ENCODE assay signal across 10 cellular contexts in the genomic region with DNA sequence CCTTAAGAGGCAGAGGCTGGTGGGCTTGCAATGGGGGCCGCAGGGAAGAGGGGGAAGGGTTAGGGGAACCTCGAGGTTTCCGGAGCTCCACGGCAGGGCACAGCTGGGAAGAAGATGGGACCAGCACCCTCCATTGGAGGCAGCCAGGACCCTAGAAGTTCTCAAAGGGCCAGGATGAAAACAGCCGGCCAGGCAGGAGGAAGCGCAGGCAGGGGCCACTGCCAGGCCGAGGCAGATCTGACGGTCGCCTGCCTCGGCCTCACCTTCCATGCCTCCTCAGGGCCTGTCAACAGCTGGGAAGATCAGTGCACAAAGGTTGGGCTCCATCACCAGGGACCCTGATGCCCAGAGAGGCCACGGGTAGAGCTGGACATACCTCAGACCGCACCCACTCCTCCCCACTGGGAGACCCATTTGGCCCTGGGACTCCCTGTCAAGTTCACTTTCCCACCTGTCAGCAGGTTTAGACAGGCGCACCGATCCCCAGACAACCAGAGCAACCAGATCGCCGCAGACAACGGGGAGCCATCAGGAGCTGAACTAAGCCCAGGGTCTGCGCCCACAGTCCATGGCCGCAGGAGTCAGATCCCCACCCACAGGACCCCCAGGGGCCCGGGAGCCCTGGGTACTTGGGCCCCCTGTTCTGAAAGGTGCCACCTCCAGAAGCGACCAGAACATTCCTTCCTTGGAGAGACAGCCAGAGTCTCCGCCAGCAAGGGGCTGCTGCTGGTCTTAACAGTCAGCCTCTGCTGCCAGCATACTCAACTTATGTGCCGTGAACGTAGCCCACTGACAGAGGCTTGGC. TPM values are rescaled to one million over a fixed set of nuclear protein-coding genes. Genes with fewer than 3 reads are reported as not detected.
DNase-seq lines count a peak whose midpoint lies in the region; ATAC-seq, FAIRE-seq and TF ChIP-seq lines count a peak whose summit lies in the region.
"Had no signal": no experiment of that assay in that cellular context is flagged by ENCODE, and none has a peak within 500 bp of the region (broad histone marks: within the 10 kb centered on the region; RNA-seq: fewer than 3 reads in every experiment).

No MANE protein-coding gene starts in this region.

- peaks cover 4% of the 10 kb centered on the region for H3K36me3 Mint-ChIP-seq in CD4-positive, alpha-beta T cell (ENCODE audit: low read depth)
- peaks cover 3% of the 10 kb centered on the region for H3K36me3 Mint-ChIP-seq in nephron (ENCODE audit: low read depth)

- POLR2A ChIA-PET in CD4-positive, alpha-beta T cell (lab: Charles Lee) = interaction anchor here (1.8 kb wide), 1 partner anchor 8 kb away, joined by 5 read pairs; no protein-coding TSS in a partner anchor
- POLR2A ChIA-PET in K562 (lab: Yijun Ruan, JAX) = interaction anchor here (0.8 to 2.0 kb wide), 4 partner anchors 10 to 234 kb away, joined by 3 to 6 read pairs (median 3); no protein-coding TSS in a partner anchor

- H3K9ac ChIP-seq in K562 (ENCODE audit: insufficient read depth in 1 of 2, low read depth in 2 of 2, low read length in 2 of 2) = peak overlapping the region; percentile 78 to 96; a peak in 3 of 4 replicates

- no peaks in the 10 kb centered on the region for H3K27me3 ChIP-seq in CD4-positive, alpha-beta T cell (ENCODE audit: control insufficient read depth, insufficient read depth, low read length)
- no peaks in the 10 kb centered on the region for H3K27me3 ChIP-seq in K562 (ENCODE audit: control insufficient read depth in 2 of 2, insufficient read depth in 2 of 2, low read length in 2 of 2)

- 87% methylated on average over 23 of the region's 24 CpGs for WGBS in K562 (ENCODE audit: insufficient coverage, low coverage, missing lambda C conversion rate)

- no peak for TF ChIP-seq CTCF in CD4-positive, alpha-beta T cell (IDR thresholded peaks at IDR 0.05)
- TF ChIP-seq CTCF in NB4 (IDR thresholded peaks at IDR 0.05; ENCODE audit: low read depth, low read length) (no peak), K562 (IDR thresholded peaks at IDR 0.05 in 2 of 3, conservative IDR thresholded peaks at IDR 0.05 in 1 of 3; ENCODE audit: insufficient read depth in 2 of 3, low read depth in 1 of 3, low read length in 3 of 3) (no peak), nephron (IDR thresholded peaks at IDR 0.05; ENCODE audit: unreplicated experiment in 3 of 3) (no peak)

- DNase-seq in CD4-positive, alpha-beta T cell = peak in 1 of 10 experiments; percentile 30
- DNase-seq in NB4 (ENCODE audit: low read depth) (no peak), K562 (ENCODE audit: extremely low read depth in 1 of 4, low spot score in 3 of 4) (no peak), NAMALWA (ENCODE audit: low spot score) (no peak)
- DNase-seq in central memory CD4-positive, alpha-beta T cell = no peak
- DNase-seq: DMS79, MM.1S had no signal

- peaks cover 17% of the 10 kb centered on the region for H3K4me1 Mint-ChIP-seq in CD4-positive, alpha-beta T cell (ENCODE audit: low read depth)
- peaks cover 29% of the 10 kb centered on the region for H3K4me1 Mint-ChIP-seq in nephron

- H4K20me1 ChIP-seq in K562 (replicated peaks; ENCODE audit: control insufficient read depth, insufficient read depth, low read length) = no peaks in the 10 kb centered on the region; the same call in 1 of the 2 replicates

- H3K9me3 Mint-ChIP-seq in CD4-positive, alpha-beta T cell = no peaks in the 10 kb centered on the region
- H3K9me3 Mint-ChIP-seq in nephron = no peaks in the 10 kb centered on the region

- ATAC-seq in CD4-positive, alpha-beta T cell (ENCODE audit: poor library complexity) = no peak
- ATAC-seq in K562 = no peak
- ATAC-seq in SK-N-SH treated with all-trans-retinoic acid at 6 μM for 48 hours = no peak
- no peak for ATAC-seq in GM21447 (IDR thresholded peaks at IDR 0.05; ENCODE audit: unreplicated experiment)

- in situ Hi-C loops in K562 (cut with MboI) = no loop called here

- peaks cover 62% of the 10 kb centered on the region for H3K79me2 ChIP-seq in K562 (ENCODE audit: control insufficient read depth, insufficient read depth, low read length)

- H3K4me3 ChIP-seq in NB4 (ENCODE audit: low read depth, low read length) = peak overlapping the region; percentile 91
- peak overlapping the region; percentile 48; the same call in 1 of the 2 replicates for H3K4me3 ChIP-seq in K562

- BruUV-seq in K562 (replicated peaks; lab: Mats Ljungman, UMichigan) = no TSS peak

- H3K9me1 ChIP-seq in K562 (ENCODE audit: control insufficient read depth, insufficient read depth, low read length) = no peaks in the 10 kb centered on the region

- CTCF ChIA-PET in CD4-positive, alpha-beta T cell (lab: Charles Lee) = no interaction called here
- CTCF ChIA-PET in K562 (lab: Yijun Ruan, JAX; ENCODE audit: low intra/inter-chr PET ratio) = no interaction called here

- no peaks in the 10 kb centered on the region for H3K27me3 Mint-ChIP-seq in CD4-positive, alpha-beta T cell
- no peaks in the 10 kb centered on the region for H3K27me3 Mint-ChIP-seq in nephron (ENCODE audit: low read depth)

- peaks cover 7 to 74% of the 10 kb centered on the region in 2 experiments; a peak in 4 of 5 replicates for H3K4me1 ChIP-seq in K562 (replicated peaks in 1 of 2; ENCODE audit: control insufficient read depth in 2 of 2, insufficient read depth in 2 of 2, low read length in 2 of 2)

- no peak overlapping the region for H3K27ac ChIP-seq in CD4-positive, alpha-beta T cell (ENCODE audit: low read depth, low read length)
- no peak overlapping the region for H3K27ac ChIP-seq in K562 (ENCODE audit: extremely low read depth, low read depth, low read length)

- peaks cover 58% of the 10 kb centered on the region; the same call in 2 of the 3 replicates for H3K36me3 ChIP-seq in K562 (ENCODE audit: control insufficient read depth, insufficient read depth, low read length)

- TF ChIP-seq POLR2A in NB4 (IDR thresholded peaks at IDR 0.05; ENCODE audit: extremely low read depth, insufficient read length) (no peak), K562 (conservative IDR thresholded peaks at IDR 0.05) (no peak)

- TF ChIP-seq EP300 in K562 (IDR thresholded peaks at IDR 0.05; ENCODE audit: low read length) = no peak

- peak; percentile 61 for FAIRE-seq in K562 (lab: Jason Lieb, UNC)

- no peaks in the 10 kb centered on the region for H3K9me3 ChIP-seq in CD4-positive, alpha-beta T cell (ENCODE audit: control insufficient read depth, low read length)
- H3K9me3 ChIP-seq in K562 (replicated peaks; ENCODE audit: control insufficient read depth, insufficient read depth, low read depth, low read length) = no peaks in the 10 kb centered on the region

- TF ChIP-seq RAD21 in K562 (CRISPR knock-in tag; conservative IDR thresholded peaks at IDR 0.05 in 1 of 2, IDR thresholded peaks at IDR 0.05 in 1 of 2) = no peak

- H3K27ac Mint-ChIP-seq in CD4-positive, alpha-beta T cell = peak overlapping the region; percentile 80
- peak overlapping the region in 2 of 3 experiments; percentile 79 to 83 for H3K27ac Mint-ChIP-seq in nephron

- peak overlapping the region; percentile 86 for H3K4me2 ChIP-seq in K562 (ENCODE audit: insufficient read depth, low read length)

- H2AFZ ChIP-seq in K562 (ENCODE audit: low read depth, low read length) = no peak overlapping the region

- intact Hi-C loops in CD4-positive, alpha-beta T cell (cut with DNase I, micrococcal nuclease) = loop anchor here (2.0 to 10.0 kb wide), 5 partner anchors 57 to 465 kb away; a partner anchor contains a TSS
- intact Hi-C loops in K562 (cut with micrococcal nuclease) = loop anchor here (5.0 kb wide), 1 partner anchor 248 kb away; no protein-coding TSS in a partner anchor

- H3K4me3 Mint-ChIP-seq in CD4-positive, alpha-beta T cell = peak overlapping the region; percentile 86
- peak overlapping the region; percentile 79 to 91 (median 88) for H3K4me3 Mint-ChIP-seq in nephron

TF ChIP-seq in K562, 482 proteins besides CTCF, POLR2A, EP300 and RAD21 (continues in another document):
- no peak for TF ChIP-seq CCAR2 (IDR thresholded peaks at IDR 0.05; ENCODE audit: low read depth, low read length)
- no peak for TF ChIP-seq SMARCE1 (IDR thresholded peaks at IDR 0.05)

TF ChIP-seq in SK-N-SH treated with all-trans-retinoic acid at 6 μM for 48 hours, 23 proteins besides CTCF, POLR2A, EP300 and RAD21 (continues in another document):
- no peak for TF ChIP-seq ZFP3 (CRISPR knock-in tag; IDR thresholded peaks at IDR 0.05)

RNA-seq across cellular contexts. Expression of a gene that starts 2.2 kb away (rescaled TPM):
- total RNA-seq in CD4-positive, alpha-beta T cell = 10 to 100 TPM; 11.5 to 12.0 TPM
- total RNA-seq in K562 (2011; cell fraction: chromatin; rRNA removed; ENCODE audit: low replicate concordance) = 43.8 and 108 TPM in 2 replicates
- total RNA-seq in K562 (2011; cell fraction: nucleolus; rRNA removed) = 90.5 and 93.4 TPM in 2 replicates
- 52.4 and 63.7 TPM in 2 replicates for total RNA-seq in K562 (2011; cell fraction: nucleoplasm; rRNA removed)
- 34.7 and 41.3 TPM in 2 replicates for total RNA-seq in K562 (2014; rRNA removed)
- total RNA-seq in K562 (2014; rRNA removed; fragmentation: Illumina TruSeq; extraction: Trizol) = 8.0 and 8.7 TPM in 2 replicates
- 18.8 and 21.4 TPM in 2 replicates for total RNA-seq in K562 (2015; rRNA removed; fragmentation: Illumina TruSeq; extraction: Trizol)
- total RNA-seq in K562 (2021) = 88.7 and 91.3 TPM in 2 replicates
- polyA plus RNA-seq in K562 (2011; rRNA removed) = 11.5 and 24.6 TPM in 2 replicates
- 20.4 and 78.6 TPM in 2 replicates for polyA plus RNA-seq in K562 (2011; cell fraction: cytosol; rRNA removed)
- 49.9 and 126 TPM in 2 replicates for polyA plus RNA-seq in K562 (2011; cell fraction: nucleus; rRNA removed)
- polyA plus RNA-seq in K562 (2012) = 20.5 and 34.6 TPM in 2 replicates
- polyA plus RNA-seq in K562 (2014; fragmentation: Illumina TruSeq; extraction: Trizol) = 12.0 and 24.5 TPM in 2 replicates
- 1 to 10 TPM in 1 of 2 experiments, under 1 TPM in 1; 0.65 to 2.3 TPM for polyA plus RNA-seq in K562 (2014; fragmentation: Nextera tagmentation; extraction: Ambion mirVana)
- polyA plus RNA-seq in K562 (2014; rRNA removed) = 36.6 and 50.8 TPM in 2 replicates
- 11.9 and 16.0 TPM in 2 replicates for polyA minus RNA-seq in K562 (2011; rRNA and poly(A)+ RNA removed)
- polyA minus RNA-seq in K562 (2011; cell fraction: cytosol; rRNA and poly(A)+ RNA removed) = 41.4 and 45.6 TPM in 2 replicates
- polyA minus RNA-seq in K562 (2011; cell fraction: nucleus; rRNA and poly(A)+ RNA removed) = 23.3 TPM in 2 replicates
